In genomic region chr1:233015965-233016364, GRCh38 we compare ENCODE assay signal across 16 cellular contexts.
DNase-seq lines count a peak whose midpoint lies in the region; ATAC-seq lines count a peak whose summit lies in the region.
"Had no signal": no experiment of that assay in that cellular context is flagged by ENCODE, and none has a peak within 500 bp of the region (broad histone marks: within the 10 kb centered on the region; RNA-seq: fewer than 3 reads in every experiment).

No MANE protein-coding gene starts in this region.

- ATAC-seq in GM18907 (IDR thresholded peaks at IDR 0.05; ENCODE audit: unreplicated experiment) (peak; percentile 86), HG02642 (IDR thresholded peaks at IDR 0.05; ENCODE audit: poor library complexity, unreplicated experiment) (peak; percentile 62)
- ATAC-seq: Right ventricle myocardium inferior, sciatic nerve, WTC11 had no signal

- DNase-seq in LHCN-M2 (ENCODE audit: low read depth) (peak; percentile 67), islet precursor cell (peak; percentile 42), NCI-H748 treated with DMSO at 0.1 percent for 48 hours (lab: John Stamatoyannopoulos, UW) (no peak), cortex of kidney (lab: John Stamatoyannopoulos, UW) (no peak), T1000 (lab: John Stamatoyannopoulos, UW) (no peak), NCI-H187 (lab: John Stamatoyannopoulos, UW) (no peak)
- DNase-seq: esophagus squamous epithelium, HCEC 1CT, immature natural killer cell, naive B cell, NCI-H2171 had no signal

Comparison
In these comparisons a context has a peak if more than half of its experiments do, and no peak if none do; other contexts are left out.
1. DNase-seq: peak in LHCN-M2 (single experiment) and islet precursor cell (single experiment); none in NCI-H748 treated with DMSO at 0.1 percent for 48 hours (single experiment), cortex of kidney (single experiment), T1000 (single experiment) and NCI-H187 (0 of 2).